In the genomic region with DNA sequence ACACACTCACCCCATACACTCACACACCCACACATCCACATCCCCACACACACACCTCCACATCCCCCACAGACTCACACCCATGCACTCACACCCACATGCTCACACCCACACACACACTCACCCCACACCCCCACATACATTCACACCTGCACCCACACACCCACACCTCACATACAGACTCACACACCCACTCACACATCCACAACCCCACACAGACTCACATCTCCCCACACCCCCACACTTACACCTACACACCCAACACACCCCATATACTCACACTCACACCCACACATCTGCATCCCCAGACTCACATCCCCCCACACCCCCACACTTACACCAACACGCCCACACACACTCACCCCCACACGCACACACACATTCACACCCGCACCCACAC, we compare ENCODE assay signal across 2 cellular contexts.
TF ChIP-seq lines count a peak whose summit lies in the region.

No MANE protein-coding gene starts in this region.

TF ChIP-seq in IMR-90, 13 proteins besides CTCF, POLR2A, EP300 and RAD21:
- TF ChIP-seq NFE2L2 (IDR thresholded peaks at IDR 0.05; ENCODE audit: low read depth, low read length): no peak
- no peak for TF ChIP-seq CHD1 (IDR thresholded peaks at IDR 0.05; ENCODE audit: low read depth, low read length)
- no peak for TF ChIP-seq CEBPB (IDR thresholded peaks at IDR 0.05; ENCODE audit: low read depth, low read length)
- TF ChIP-seq FOS (IDR thresholded peaks at IDR 0.05; ENCODE audit: low read depth, low read length): no peak

TF ChIP-seq in H1, 55 proteins besides CTCF, POLR2A, EP300 and RAD21:
- TF ChIP-seq SUZ12 (IDR thresholded peaks at IDR 0.05; ENCODE audit: low read length) (no peak), EGR1 (IDR thresholded peaks at IDR 0.05; ENCODE audit: borderline replicate concordance, low read depth, low read length) (no peak), POLR2AphosphoS5 (IDR thresholded peaks at IDR 0.05; ENCODE audit: low read depth, low read length) (no peak), TAF7 (optimal IDR thresholded peaks at IDR 0.05; ENCODE audit: borderline replicate concordance, low read depth, low read length) (no peak)
